Comparison of ENCODE assay signal across 8 cellular contexts in genomic region chr17:81295678-81296381, GRCh38. TPM values are rescaled to one million over a fixed set of nuclear protein-coding genes. Genes with fewer than 3 reads are reported as not detected.
A peak's percentile ranks its signal among the peaks of the same experiment; 100 is the strongest.
DNase-seq lines count a peak whose midpoint lies in the region; ATAC-seq and TF ChIP-seq lines count a peak whose summit lies in the region.

No MANE protein-coding gene starts in this region.

- ATAC-seq in Panc1 (peak; percentile 62), heart left ventricle (peak in 2 of 4 donors; percentile 15 to 33)

- TF ChIP-seq CTCF in GM13976 (IDR thresholded peaks at IDR 0.05; ENCODE audit: borderline replicate concordance, control extremely low read depth, extremely low read depth, insufficient read depth, missing control alignments): peak; percentile 19
- TF ChIP-seq CTCF in Panc1 (IDR thresholded peaks at IDR 0.05): peak; percentile 76
- TF ChIP-seq CTCF in heart left ventricle (IDR thresholded peaks at IDR 0.05): peak in 7 of 12 donors; percentile 12 to 41 (median 27)

- no peaks in the 10 kb centered on the region for H3K27me3 Mint-ChIP-seq in activated naive CD4-positive, alpha-beta T cell treated with anti-CD3 and anti-CD28 coated beads, Interleukin-2, amount 50 U/mL, for 24 hours

- CTCF ChIA-PET in Panc1 (lab: Charles Lee): interaction anchor here (0.7 kb wide), 1 partner anchor 96 kb away, joined by 3 read pairs; no protein-coding TSS in a partner anchor

- H3K9me3 ChIP-seq in Panc1 (ENCODE audit: control insufficient read depth, insufficient read depth, low read depth, low read length) (no peaks in the 10 kb centered on the region), heart left ventricle (no peaks in the 10 kb centered on the region)

- BruUV-seq in Panc1 (replicated peaks; lab: Mats Ljungman, UMichigan): TSS peak; percentile 98

- H3K4me1 ChIP-seq in ACC112 (ENCODE audit: control insufficient read depth, insufficient read depth, low read length, unreplicated experiment): peaks cover 5% of the 10 kb centered on the region
- peaks cover 32% of the 10 kb centered on the region for H3K4me1 ChIP-seq in Panc1 (ENCODE audit: control insufficient read depth, insufficient read depth, low read length)
- peaks cover 8 to 42% (median 31%) of the 10 kb centered on the region in 12 donors for H3K4me1 ChIP-seq in heart left ventricle
- H3K4me1 ChIP-seq in rectal smooth muscle tissue (ENCODE audit: control insufficient read depth, insufficient read depth, low read length): peaks cover 10% of the 10 kb centered on the region

- POLR2A ChIA-PET in Panc1 (lab: Charles Lee): interaction anchor here (0.6 to 1.0 kb wide), 5 partner anchors 35 to 178 kb away, joined by 3 to 7 read pairs (median 4); no protein-coding TSS in a partner anchor

- intact Hi-C loops in Panc1 (cut with micrococcal nuclease; ENCODE audit: unreplicated experiment) (loop anchor here (5.0 kb wide), 1 partner anchor 41 kb away; no protein-coding TSS in a partner anchor), heart left ventricle (cut with DNase I) (loop anchor here in 8 of 10 donors (2.0 to 10.0 kb wide), 7 partner anchors 41 to 189 kb away; partner anchors contain the start of gene BAHCC1 (in 4 of the 8))

- no peak for TF ChIP-seq POLR2A in heart left ventricle (IDR thresholded peaks at IDR 0.05)

- H3K36me3 Mint-ChIP-seq in activated naive CD4-positive, alpha-beta T cell treated with anti-CD3 and anti-CD28 coated beads, Interleukin-2, amount 50 U/mL, for 24 hours: no peaks in the 10 kb centered on the region

- peak overlapping the region; percentile 97 for H3K27ac Mint-ChIP-seq in activated naive CD4-positive, alpha-beta T cell treated with anti-CD3 and anti-CD28 coated beads, Interleukin-2, amount 50 U/mL, for 24 hours

- peaks cover 32% of the 10 kb centered on the region for H3K4me1 Mint-ChIP-seq in activated naive CD4-positive, alpha-beta T cell treated with anti-CD3 and anti-CD28 coated beads, Interleukin-2, amount 50 U/mL, for 24 hours

- H3K9ac ChIP-seq in rectal smooth muscle tissue (ENCODE audit: low read length): peak overlapping the region; percentile 93

- 23 to 29% (median 25%) methylated on average over 22 of the region's 22 CpGs for WGBS in heart left ventricle, 4 donors

- H3K4me3 ChIP-seq in ACC112 (ENCODE audit: low read depth, low read length) (peak overlapping the region; percentile 78), Panc1 (ENCODE audit: low read depth in 2 of 2, low read length in 2 of 2) (peak overlapping the region; percentile 80 to 94), heart left ventricle (peak overlapping the region; percentile 57 to 97 (median 85)), rectal smooth muscle tissue (ENCODE audit: low read length) (peak overlapping the region; percentile 92)

- peaks cover 32% of the 10 kb centered on the region for H3K79me2 ChIP-seq in ACC112 (ENCODE audit: control insufficient read depth, insufficient read depth, low read length, unreplicated experiment)

- no peaks in the 10 kb centered on the region for H3K27me3 ChIP-seq in ACC112 (ENCODE audit: insufficient read depth, low read length)
- no peaks in the 10 kb centered on the region for H3K27me3 ChIP-seq in Panc1 (ENCODE audit: control insufficient read depth, insufficient read depth, low read length)
- no peaks in the 10 kb centered on the region for H3K27me3 ChIP-seq in heart left ventricle
- H3K27me3 ChIP-seq in rectal smooth muscle tissue (ENCODE audit: control insufficient read depth, insufficient read depth, low read length): no peaks in the 10 kb centered on the region

- in situ Hi-C loops in GM13976 (cut with MboI; ENCODE audit: low sequenced_read_pairs, unreplicated experiment): no loop called here
- in situ Hi-C loops in Panc1 (cut with HindIII; ENCODE audit: low pct_unique_long_range_greater_than_20kb, low sequenced_read_pairs): no loop called here

- H3K36me3 ChIP-seq in ACC112 (ENCODE audit: insufficient read depth, low read length): no peaks in the 10 kb centered on the region
- no peaks in the 10 kb centered on the region; the same call in 1 of the 2 replicates for H3K36me3 ChIP-seq in Panc1 (ENCODE audit: control insufficient read depth, insufficient read depth, low read length)
- no peaks in the 10 kb centered on the region for H3K36me3 ChIP-seq in heart left ventricle
- H3K36me3 ChIP-seq in rectal smooth muscle tissue (ENCODE audit: control insufficient read depth, insufficient read depth, low read length): no peaks in the 10 kb centered on the region

- H3K27ac ChIP-seq in ACC112 (ENCODE audit: low read depth, low read length) (peak overlapping the region; percentile 37), Panc1 (ENCODE audit: low read length) (peak overlapping the region; percentile 97), heart left ventricle (peak overlapping the region; percentile 85 to 99 (median 96)), rectal smooth muscle tissue (ENCODE audit: low read depth, low read length) (peak overlapping the region; percentile 88)

- no peaks in the 10 kb centered on the region for H3K9me3 Mint-ChIP-seq in activated naive CD4-positive, alpha-beta T cell treated with anti-CD3 and anti-CD28 coated beads, Interleukin-2, amount 50 U/mL, for 24 hours

- DNase-seq in GM13976 (ENCODE audit: low spot score) (no peak), HPDE6-E6E7 (ENCODE audit: extremely low spot score) (peak; percentile 91), Panc1 (ENCODE audit: low read depth, low spot score) (no peak), heart left ventricle (no peak), inferior parietal cortex (ENCODE audit: extremely low spot score) (no peak)

- peak overlapping the region; percentile 92 for H2AFZ ChIP-seq in ACC112 (ENCODE audit: low read length, unreplicated experiment)

- peak overlapping the region; percentile 98 for H3K4me3 Mint-ChIP-seq in activated naive CD4-positive, alpha-beta T cell treated with anti-CD3 and anti-CD28 coated beads, Interleukin-2, amount 50 U/mL, for 24 hours

RNA-seq across cellular contexts. Expression of gene SLC38A10, which starts 0.7 kb away (rescaled TPM):
- total RNA-seq in Panc1 (2021; ENCODE audit: unreplicated experiment) (188 TPM), heart left ventricle (10 to 100 TPM; 27.4 to 67.7 (median 43.1) TPM)
- polyA plus RNA-seq in Panc1 (2012; ENCODE audit: insufficient read length): 144 TPM
- polyA plus RNA-seq in heart left ventricle: 10 to 100 TPM; 48.0 to 63.3 TPM

RNA-seq across cellular contexts. Expression of gene NDUFAF8, which starts 56.7 kb away (rescaled TPM):
- total RNA-seq in Panc1 (2021; ENCODE audit: unreplicated experiment): 75.8 TPM
- polyA plus RNA-seq in Panc1 (2012; ENCODE audit: insufficient read length): 144 TPM
- total RNA-seq in heart left ventricle: 10 to 100 TPM; 31.8 to 77.1 (median 50.2) TPM
- 10 to 100 TPM; 26.7 to 51.9 TPM for polyA plus RNA-seq in heart left ventricle

RNA-seq across cellular contexts. Expression of gene TEPSIN, which starts 57.0 kb away (rescaled TPM):
- total RNA-seq in Panc1 (2021; ENCODE audit: unreplicated experiment): 44.9 TPM
- polyA plus RNA-seq in Panc1 (2012; ENCODE audit: insufficient read length): 35.3 TPM
- 10 to 100 TPM in 5 of 9 donors, 1 to 10 TPM in 4; 6.8 to 16.0 (median 10.2) TPM for total RNA-seq in heart left ventricle
- polyA plus RNA-seq in heart left ventricle: 10 to 100 TPM; 12.4 to 14.4 TPM

Comparison
In these comparisons a context has a peak if more than half of its experiments do, and no peak if none do; other contexts are left out.
1. H3K27ac ChIP-seq: peak in every context shown above with its lines; median percentile 97 in Panc1; 96 in heart left ventricle; 88 in rectal smooth muscle tissue; 37 in ACC112.
2. CTCF ChIP-seq: peak in every context shown above with its lines; median percentile 76 in Panc1; 27 in heart left ventricle; 19 in GM13976.